In the genomic region with DNA sequence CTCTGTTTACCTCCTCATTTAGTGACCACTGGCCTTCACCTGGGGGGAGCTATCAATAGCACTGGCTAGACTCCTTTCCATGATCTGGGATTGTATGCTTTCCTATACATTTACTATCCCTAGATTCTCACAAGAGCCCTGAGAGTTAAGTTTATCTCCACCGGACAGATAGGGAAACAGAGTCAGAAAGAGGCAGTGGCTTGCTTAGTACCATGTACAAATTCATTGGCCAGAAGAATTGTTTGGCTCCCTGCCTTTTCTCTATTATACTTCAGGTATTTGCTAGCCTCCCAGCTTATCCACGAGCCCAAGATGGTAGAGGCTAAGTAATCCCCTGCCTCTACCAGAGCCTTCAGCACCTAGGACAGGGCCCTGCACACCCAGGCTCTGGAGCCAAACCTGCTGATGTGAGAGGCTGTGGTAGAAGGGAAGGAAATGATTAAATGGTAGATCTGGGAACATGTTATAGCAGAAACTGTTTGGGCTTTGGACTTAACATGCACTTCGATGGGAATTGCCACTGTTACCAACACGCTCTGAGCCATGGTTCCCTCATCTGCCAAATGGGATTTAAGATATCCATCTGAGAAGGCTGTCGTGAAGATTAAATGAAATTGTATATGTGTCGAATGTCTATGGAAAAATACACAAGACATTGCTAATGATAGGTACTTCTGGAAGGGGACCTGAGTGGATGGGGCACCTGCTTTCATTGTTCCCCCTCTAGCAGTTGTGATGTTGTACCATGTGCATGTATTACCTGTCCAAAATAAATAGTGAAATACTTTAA, we compare ENCODE assay signal across 8 cellular contexts. TPM values are rescaled to one million over a fixed set of nuclear protein-coding genes. Genes with fewer than 3 reads are reported as not detected.
A peak's percentile ranks its signal among the peaks of the same experiment; 100 is the strongest.
DNase-seq lines count a peak whose midpoint lies in the region; ATAC-seq, FAIRE-seq and TF ChIP-seq lines count a peak whose summit lies in the region.

No MANE protein-coding gene starts in this region.

- no peaks in the 10 kb centered on the region for H3K36me3 Mint-ChIP-seq in naive B cell

- TF ChIP-seq CTCF in GM12865 (IDR thresholded peaks at IDR 0.05; ENCODE audit: insufficient read depth, low read depth, low read length, missing control alignments): no peak
- no peak for TF ChIP-seq CTCF in bronchial epithelial cell (IDR thresholded peaks at IDR 0.05; ENCODE audit: insufficient read depth, low read length, severe bottlenecking)

- peaks cover 31% of the 10 kb centered on the region for H3K27me3 ChIP-seq in bronchial epithelial cell (ENCODE audit: control insufficient read depth, insufficient read depth, low read length)

- ATAC-seq in naive B cell (ENCODE audit: low read depth in 2 of 2): peak; percentile 35 to 44
- ATAC-seq in HG03439 (IDR thresholded peaks at IDR 0.05; ENCODE audit: unreplicated experiment): no peak

- no peak overlapping the region for H3K27ac Mint-ChIP-seq in naive B cell

- DNase-seq in GM12865 (ENCODE audit: low read depth) (peak; percentile 21), NCI-H226 (peak; percentile 64), bronchial epithelial cell (ENCODE audit: low read depth) (peak; percentile 61), naive B cell (no peak), NCI-H1436 (lab: John Stamatoyannopoulos, UW) (no peak)
- DNase-seq in activated effector memory CD4-positive, alpha-beta T cell treated with Interleukin-2 at 50 U/mL for 16 hours: no peak
- no peak for DNase-seq in activated effector memory CD4-positive, alpha-beta T cell treated with anti-CD3 and anti-CD28 coated beads, Interleukin-2, amount 50 U/mL, for 16 hours

- H3K27me3 Mint-ChIP-seq in naive B cell: peaks cover 51 to 57% (median 55%) of the 10 kb centered on the region in 3 donors

- peaks cover 0 to 2% (median 0%) of the 10 kb centered on the region in 7 donors for H3K9me3 Mint-ChIP-seq in naive B cell

- H3K4me3 ChIP-seq in GM12865 (ENCODE audit: low read depth, low read length) (no peak overlapping the region), bronchial epithelial cell (ENCODE audit: low read depth, low read length) (no peak overlapping the region)

- H3K4me3 Mint-ChIP-seq in naive B cell: no peak overlapping the region

- FAIRE-seq in bronchial epithelial cell (lab: Jason Lieb, UNC): peak; percentile 88

- peaks cover 13 to 20% (median 17%) of the 10 kb centered on the region in 3 donors for H3K4me1 Mint-ChIP-seq in naive B cell

- H3K36me3 ChIP-seq in bronchial epithelial cell (ENCODE audit: control insufficient read depth, insufficient read depth, low read length): no peaks in the 10 kb centered on the region

RNA-seq across cellular contexts. Expression of a gene that starts 3.1 kb away (rescaled TPM):
- total RNA-seq in bronchial epithelial cell: 0.77 and 0.79 TPM in 2 replicates
- not detected for polyA plus RNA-seq in naive B cell (ENCODE audit: low read depth in 6 of 6)

RNA-seq across cellular contexts. Expression of a gene that starts 37.1 kb away (rescaled TPM):
- total RNA-seq in bronchial epithelial cell: 2.1 and 3.1 TPM in 2 replicates
- polyA plus RNA-seq in naive B cell (ENCODE audit: low read depth in 6 of 6): not detected

RNA-seq across cellular contexts. Expression of a gene that starts 45.5 kb away (rescaled TPM):
- total RNA-seq in bronchial epithelial cell: 1.8 and 2.2 TPM in 2 replicates
- polyA plus RNA-seq in naive B cell (ENCODE audit: low read depth in 6 of 6): 1 to 10 TPM in 1 of 6 donors, under 1 TPM in 3, not detected in 2; 0.40 to 1.4 (median 0.50) TPM

Comparison
In these comparisons a context has a peak if more than half of its experiments do, and no peak if none do; other contexts are left out.
1. DNase-seq: peak in GM12865 (single experiment), NCI-H226 (single experiment) and bronchial epithelial cell (single experiment); none in naive B cell (single experiment), activated effector memory CD4-positive, alpha-beta T cell treated with Interleukin-2 at 50 U/mL for 16 hours (single experiment), activated effector memory CD4-positive, alpha-beta T cell treated with anti-CD3 and anti-CD28 coated beads, Interleukin-2, amount 50 U/mL, for 16 hours (single experiment) and NCI-H1436 (single experiment).